ENCODE assay signal across 22 cellular contexts in the genomic region with DNA sequence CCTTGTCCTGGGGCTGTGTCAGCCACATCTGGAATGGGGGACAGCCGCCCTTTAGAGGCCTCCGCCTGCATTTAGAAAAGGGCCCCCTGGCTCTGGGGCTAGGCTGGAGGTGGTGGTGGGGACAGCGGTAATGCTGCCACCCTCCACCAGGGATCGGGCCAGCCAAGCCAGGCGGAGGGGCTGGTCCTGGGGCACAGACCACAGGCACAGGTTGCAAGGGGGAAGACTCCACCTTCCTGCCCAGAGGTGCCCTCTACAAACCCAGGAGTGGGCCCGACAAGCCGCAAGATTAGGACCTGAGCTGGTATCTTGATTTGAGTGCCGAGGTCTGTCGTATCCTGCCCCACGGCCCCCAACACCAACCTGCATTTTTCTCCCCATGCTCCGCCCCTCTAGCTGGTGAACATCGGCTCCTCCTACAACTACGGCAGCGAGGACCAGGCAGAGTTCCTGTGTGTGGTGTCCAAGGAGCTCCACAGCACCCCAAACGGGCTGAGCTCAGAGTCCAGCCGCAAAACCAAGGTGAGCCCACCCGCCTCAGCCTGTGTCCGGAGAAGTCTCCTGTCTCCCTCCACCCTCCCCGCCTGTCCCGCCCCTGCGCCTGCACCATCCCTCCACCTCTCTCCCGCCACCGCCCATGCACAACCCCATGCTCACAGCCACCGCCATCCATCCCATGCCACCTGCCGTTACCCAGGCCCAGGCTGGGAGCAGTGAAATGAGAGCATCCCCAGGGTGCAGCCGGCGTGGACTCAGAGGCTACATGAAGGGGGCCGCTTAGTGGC. TPM values are rescaled to one million over a fixed set of nuclear protein-coding genes. Genes with fewer than 3 reads are reported as not detected.
DNase-seq lines count a peak whose midpoint lies in the region; ATAC-seq and TF ChIP-seq lines count a peak whose summit lies in the region.
"Had no signal": no experiment of that assay in that cellular context is flagged by ENCODE, and none has a peak within 500 bp of the region (broad histone marks: within the 10 kb centered on the region; RNA-seq: fewer than 3 reads in every experiment).

No MANE protein-coding gene starts in this region.

- H3F3A ChIP-seq in GM23338 (replicated peaks; ENCODE audit: low read depth) = no peaks in the 10 kb centered on the region

- H3K27me3 Mint-ChIP-seq in GM23338 (ENCODE audit: insufficient read depth, low read depth, poor library complexity) = peaks cover 8% of the 10 kb centered on the region
- H3K27me3 Mint-ChIP-seq in endodermal cell (ENCODE audit: insufficient read depth) = peaks cover 1% of the 10 kb centered on the region
- H3K27me3 Mint-ChIP-seq: B cell; CD4-positive, CD25-positive, alpha-beta regulatory T cell had no signal

- POLR2A ChIA-PET in Panc1 (lab: Charles Lee) = no interaction called here

- H3K9ac ChIP-seq in BLaER1 (no peak overlapping the region), endodermal cell (ENCODE audit: extremely low read depth, low read length, poor library complexity, severe bottlenecking) (no peak overlapping the region)
- H3K9ac ChIP-seq: GM23248, SK-N-SH had no signal

- H3K4me3 Mint-ChIP-seq in GM23338 (no peak overlapping the region), endodermal cell (no peak overlapping the region)
- H3K4me3 Mint-ChIP-seq: B cell; CD4-positive, CD25-positive, alpha-beta regulatory T cell had no signal

- H3K4me1 ChIP-seq in BLaER1 = peaks cover 65% of the 10 kb centered on the region
- H3K4me1 ChIP-seq in GM23338 (ENCODE audit: insufficient read depth) = peaks cover 17% of the 10 kb centered on the region; the same call in 1 of the 2 replicates
- H3K4me1 ChIP-seq in Panc1 (ENCODE audit: control insufficient read depth, insufficient read depth, low read length) = no peaks in the 10 kb centered on the region
- no peaks in the 10 kb centered on the region for H3K4me1 ChIP-seq in endodermal cell (ENCODE audit: control insufficient read depth, insufficient read depth, low read length)
- H3K4me1 ChIP-seq: A549 had no signal

- BruUV-seq in Panc1 (replicated peaks; lab: Mats Ljungman, UMichigan) = no TSS peak

- 93 to 94% methylated on average over 13 to 28 of the region's 28 CpGs for WGBS in endodermal cell (ENCODE audit: insufficient coverage in 1 of 2, insufficient read length in 1 of 2), 2 experiments

- no peaks in the 10 kb centered on the region for H3K9me3 Mint-ChIP-seq in GM23338
- H3K9me3 Mint-ChIP-seq in endodermal cell = no peaks in the 10 kb centered on the region
- H3K9me3 Mint-ChIP-seq: CD4-positive, CD25-positive, alpha-beta regulatory T cell had no signal

- H3K27ac Mint-ChIP-seq in GM23338 (no peak overlapping the region), endodermal cell (no peak overlapping the region)
- H3K27ac Mint-ChIP-seq: B cell had no signal

- in situ Hi-C loops in Panc1 (cut with HindIII; ENCODE audit: low pct_unique_long_range_greater_than_20kb, low sequenced_read_pairs) = no loop called here

- H3K4me1 Mint-ChIP-seq in GM23338 (peaks cover 24% of the 10 kb centered on the region), endodermal cell (peaks cover 9% of the 10 kb centered on the region)

- H3K36me3 Mint-ChIP-seq in GM23338 (ENCODE audit: low read depth) = peaks cover 14% of the 10 kb centered on the region; the same call in 2 of the 3 replicates
- peaks cover 17% of the 10 kb centered on the region for H3K36me3 Mint-ChIP-seq in endodermal cell (ENCODE audit: low read depth)

- H3K36me3 ChIP-seq in BLaER1 = peaks cover 71% of the 10 kb centered on the region
- no peaks in the 10 kb centered on the region; the same call in 1 of the 2 replicates for H3K36me3 ChIP-seq in GM23338 (ENCODE audit: insufficient read depth)
- H3K36me3 ChIP-seq in Panc1 (ENCODE audit: control insufficient read depth, insufficient read depth, low read length) = no peaks in the 10 kb centered on the region
- peaks cover 3% of the 10 kb centered on the region for H3K36me3 ChIP-seq in endodermal cell (ENCODE audit: control insufficient read depth, insufficient read depth, low read length)

- no peak overlapping the region for H2AFZ ChIP-seq in GM23338
- H2AFZ ChIP-seq: GM23248 had no signal

- CTCF ChIA-PET in Panc1 (lab: Charles Lee) = no interaction called here

- peak overlapping the region; percentile 72 for H3K4me2 ChIP-seq in BLaER1
- no peak overlapping the region for H3K4me2 ChIP-seq in GM23338
- H3K4me2 ChIP-seq: A549, SK-N-SH had no signal

- H3K4me3 ChIP-seq in BLaER1 = no peak overlapping the region
- no peak overlapping the region for H3K4me3 ChIP-seq in GM23338
- H3K4me3 ChIP-seq in Panc1 (ENCODE audit: low read depth in 2 of 2, low read length in 2 of 2) = no peak overlapping the region
- H3K4me3 ChIP-seq in endodermal cell (ENCODE audit: low read length) = no peak overlapping the region
- H3K4me3 ChIP-seq: A549, GM23248 had no signal

- DNase-seq in GM23338 (ENCODE audit: low spot score) = no peak
- no peak for DNase-seq in Panc1 (ENCODE audit: low read depth, low spot score)
- DNase-seq in endodermal cell = no peak
- DNase-seq in NCI-H2171 treated with DMSO at 0.1 percent for 48 hours (lab: John Stamatoyannopoulos, UW) = no peak
- no peak for DNase-seq in left colon
- DNase-seq: DMS79, GM23248, Karpas-422, NCI-H1694, NCI-H2081, NCI-H446 treated with DMSO at 0.1 percent for 48 hours, NCI-H526 treated with DMSO at 0.1 percent for 48 hours, SIG-M5, SK-N-SH had no signal

- H3K9me3 ChIP-seq in BLaER1 = no peaks in the 10 kb centered on the region
- H3K9me3 ChIP-seq in Panc1 (ENCODE audit: control insufficient read depth, insufficient read depth, low read depth, low read length) = no peaks in the 10 kb centered on the region
- H3K9me3 ChIP-seq in endodermal cell (ENCODE audit: control insufficient read depth, low read length) = no peaks in the 10 kb centered on the region
- H3K9me3 ChIP-seq: A549, SK-N-SH had no signal

- H3K9me2 ChIP-seq in GM23338 (ENCODE audit: insufficient read depth) = no peaks in the 10 kb centered on the region
- H3K9me2 ChIP-seq: SK-N-SH had no signal

- intact Hi-C loops in Panc1 (cut with micrococcal nuclease; ENCODE audit: unreplicated experiment) (no loop called here), left colon (cut with DNase I, micrococcal nuclease) (no loop called here)

- H3K27ac ChIP-seq in BLaER1 = peak overlapping the region; percentile 55
- no peak overlapping the region for H3K27ac ChIP-seq in GM23338 (ENCODE audit: low read depth)
- no peak overlapping the region for H3K27ac ChIP-seq in Panc1 (ENCODE audit: low read length)
- H3K27ac ChIP-seq in endodermal cell (ENCODE audit: low read depth, low read length) = no peak overlapping the region
- H3K27ac ChIP-seq: A549, GM23248 had no signal

- H3K27me3 ChIP-seq in BLaER1 = no peaks in the 10 kb centered on the region
- no peaks in the 10 kb centered on the region for H3K27me3 ChIP-seq in GM23338 (ENCODE audit: insufficient read depth)
- no peaks in the 10 kb centered on the region for H3K27me3 ChIP-seq in Panc1 (ENCODE audit: control insufficient read depth, insufficient read depth, low read length)
- H3K27me3 ChIP-seq in endodermal cell (ENCODE audit: control insufficient read depth, insufficient read depth, low read length, poor library complexity, severe bottlenecking) = no peaks in the 10 kb centered on the region

- 0 out of 2 replicates have a peak, but pooled peaks cover 5% of the 10 kb centered on the region for H4K20me1 ChIP-seq in BLaER1
- 0 out of 2 replicates have a peak, but pooled peaks cover 4% of the 10 kb centered on the region for H4K20me1 ChIP-seq in GM23338 (replicated peaks; ENCODE audit: insufficient read depth)

- H3K79me2 ChIP-seq in GM23338 (replicated peaks; ENCODE audit: insufficient read depth) = no peaks in the 10 kb centered on the region

- peak in 1 of 2 experiments; percentile 26; a peak in 1 of 4 replicates for TF ChIP-seq CTCF in GM23338 (conservative IDR thresholded peaks at IDR 0.05; ENCODE audit: low read depth in 2 of 2)
- no peak for TF ChIP-seq CTCF in Panc1 (IDR thresholded peaks at IDR 0.05)
- TF ChIP-seq CTCF in endodermal cell (conservative IDR thresholded peaks at IDR 0.05) = peak; percentile 49

- peak; percentile 41 for ATAC-seq in GM23338
- peak; percentile 20; the same call in 1 of the 2 replicates for ATAC-seq in Panc1
- no peak for ATAC-seq in HG02885 (IDR thresholded peaks at IDR 0.05; ENCODE audit: poor library complexity, unreplicated experiment)
- no peak for ATAC-seq in left colon
- ATAC-seq in HG03565 (IDR thresholded peaks at IDR 0.05; ENCODE audit: unreplicated experiment) = no peak

RNA-seq across cellular contexts. Expression of gene KCTD17, which starts 7.6 kb away (rescaled TPM):
- 26.9 and 35.0 TPM in 2 replicates for total RNA-seq in GM23338 (2014; rRNA removed; shearing (Covaris generic))
- polyA plus RNA-seq in GM23338 (2016; fragmentation: Nextera tagmentation; extraction: Ambion mirVana) = 21.2 and 25.1 TPM in 2 replicates
- total RNA-seq in Panc1 (2021; ENCODE audit: unreplicated experiment) (32.7 TPM), endodermal cell (10 to 100 TPM; 35.4 to 37.0 TPM), left colon (10 to 100 TPM; 33.2 to 41.1 TPM)
- 53.2 TPM for polyA plus RNA-seq in Panc1 (2012; ENCODE audit: insufficient read length)
- 48.8 TPM for polyA plus RNA-seq in endodermal cell (2013, experiment 1 of 2)
- 43.1 TPM for polyA plus RNA-seq in endodermal cell (2013, experiment 2 of 2)

RNA-seq across cellular contexts. Expression of gene MPST, which starts 39.6 kb away (rescaled TPM):
- total RNA-seq in GM23338 (2014; rRNA removed; shearing (Covaris generic)) = 121 and 158 TPM in 2 replicates
- polyA plus RNA-seq in GM23338 (2016; fragmentation: Nextera tagmentation; extraction: Ambion mirVana) = 85.5 and 86.2 TPM in 2 replicates
- total RNA-seq in Panc1 (2021; ENCODE audit: unreplicated experiment) (31.4 TPM), endodermal cell (10 to 100 TPM; 71.7 to 74.6 TPM), left colon (100 to 1,000 TPM; 221 to 250 TPM)
- polyA plus RNA-seq in Panc1 (2012; ENCODE audit: insufficient read length) = 52.1 TPM
- 83.6 TPM for polyA plus RNA-seq in endodermal cell (2013, experiment 1 of 2)
- 77.0 TPM for polyA plus RNA-seq in endodermal cell (2013, experiment 2 of 2)

RNA-seq across cellular contexts. Expression of gene TST, which starts 39.9 kb away (rescaled TPM):
- 32.4 and 32.7 TPM in 2 replicates for total RNA-seq in GM23338 (2014; rRNA removed; shearing (Covaris generic))
- 14.6 and 16.3 TPM in 2 replicates for polyA plus RNA-seq in GM23338 (2016; fragmentation: Nextera tagmentation; extraction: Ambion mirVana)
- total RNA-seq in Panc1 (2021; ENCODE audit: unreplicated experiment) (15.9 TPM), endodermal cell (10 to 100 TPM; 38.2 to 48.3 TPM), left colon (100 to 1,000 TPM; 507 to 576 TPM)
- 19.5 TPM for polyA plus RNA-seq in Panc1 (2012; ENCODE audit: insufficient read length)
- 21.8 TPM for polyA plus RNA-seq in endodermal cell (2013, experiment 1 of 2)
- 24.6 TPM for polyA plus RNA-seq in endodermal cell (2013, experiment 2 of 2)
- total RNA-seq: CD4-positive, CD25-positive, alpha-beta regulatory T cell had no signal

RNA-seq across cellular contexts. Expression of gene TMPRSS6, which starts 50.4 kb away (rescaled TPM):
- not detected in 2 replicates for total RNA-seq in GM23338 (2014; rRNA removed; shearing (Covaris generic))
- polyA plus RNA-seq in GM23338 (2016; fragmentation: Nextera tagmentation; extraction: Ambion mirVana) = 0.07 and 0.13 TPM in 2 replicates
- total RNA-seq in Panc1 (2021; ENCODE audit: unreplicated experiment) (not detected), endodermal cell (under 1 TPM; 0.22 to 0.31 TPM), left colon (1 to 10 TPM in 1 of 2 donors, under 1 TPM in 1; 0.56 to 3.1 TPM)
- 0.07 TPM for polyA plus RNA-seq in Panc1 (2012; ENCODE audit: insufficient read length)
- not detected for polyA plus RNA-seq in endodermal cell (2013, experiment 1 of 2)
- not detected for polyA plus RNA-seq in endodermal cell (2013, experiment 2 of 2)
- total RNA-seq: B cell, GM23248, M059J, RPMI7951 had no signal
- polyA plus RNA-seq: A549, SK-N-SH had no signal

Comparison
In these comparisons a context has a peak if more than half of its experiments do, and no peak if none do; other contexts are left out.
1. ATAC-seq: peak in GM23338 (single experiment) and Panc1 (single experiment); none in HG02885 (single experiment), left colon (single experiment) and HG03565 (single experiment).
2. RNA of gene TST, which starts 39.9 kb away (total RNA-seq): 507 to 576 TPM in left colon; 38.2 to 48.3 TPM in endodermal cell, 32.4 to 32.7 TPM in GM23338 and 15.9 TPM in Panc1 (single experiment); every median in the first group is over 10 times any median in the second.